In the genomic region with DNA sequence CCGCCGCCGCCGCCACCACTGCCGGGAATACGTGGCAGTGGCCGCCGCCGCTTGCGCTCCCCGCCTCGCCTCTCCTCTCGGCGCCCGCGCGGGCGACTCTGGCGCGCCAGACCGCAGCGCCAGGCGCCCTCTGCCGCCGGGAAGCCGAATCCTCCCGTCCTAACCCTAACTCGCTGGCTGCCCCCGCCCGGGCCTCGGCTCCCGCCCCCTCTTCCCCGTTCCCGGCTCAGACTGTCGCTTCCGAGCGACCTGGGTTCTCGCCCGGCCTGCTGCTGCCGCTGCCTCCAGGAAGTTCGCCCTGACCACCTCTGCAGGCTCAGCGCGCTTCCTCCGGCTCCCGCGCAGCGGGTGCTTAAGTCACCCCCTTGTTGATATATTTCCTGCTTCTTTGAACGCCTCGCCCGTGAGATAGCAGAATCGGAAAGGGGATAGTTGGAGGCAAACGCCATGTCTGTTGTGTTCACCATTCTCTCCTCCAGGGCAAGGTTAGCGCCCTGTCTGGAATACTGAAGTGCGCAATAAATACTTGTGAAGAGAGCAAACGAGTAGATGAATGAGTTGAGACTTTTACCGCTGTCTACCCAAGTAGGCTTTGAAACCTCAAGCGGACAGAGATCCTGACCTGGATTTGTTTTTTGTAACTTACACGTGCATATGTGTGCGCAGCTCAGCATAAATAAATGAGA, we compare ENCODE assay signal across 8 cellular contexts. TPM values are rescaled to one million over a fixed set of nuclear protein-coding genes. Genes with fewer than 3 reads are reported as not detected.
DNase-seq lines count a peak whose midpoint lies in the region; ATAC-seq and TF ChIP-seq lines count a peak whose summit lies in the region.

TSS of gene SMCO4 (minus strand) at position 100 of the 686 bp plus-strand sequence. CDS start 64,202 bp downstream, outside the sequence.

- ATAC-seq in CD8-positive, alpha-beta T cell, result peak; percentile 73
- ATAC-seq in GM19463 (IDR thresholded peaks at IDR 0.05; ENCODE audit: unreplicated experiment) (peak; percentile 82), lung (ENCODE audit: insufficient read depth, low FRiP score) (peak; percentile 89)

- no peaks in the 10 kb centered on the region for H3K9me3 ChIP-seq in CD8-positive, alpha-beta T cell (ENCODE audit: low read length)
- no peaks in the 10 kb centered on the region for H3K9me3 ChIP-seq in ectodermal cell (ENCODE audit: control insufficient read depth, low read length)
- no peaks in the 10 kb centered on the region for H3K9me3 ChIP-seq in lung (ENCODE audit: control insufficient read depth in 2 of 2, insufficient read depth in 1 of 2, low read length in 1 of 2)

- POLR2A ChIA-PET in CD8-positive, alpha-beta T cell (lab: Charles Lee), result no interaction called here
- POLR2A ChIA-PET in activated CD4-positive, alpha-beta memory T cell treated with anti-CD3 and anti-CD28 coated beads, Interleukin-2, amount 10 ng/mL, durations not matched to agents 7 days and 5 days (lab: Charles Lee), result interaction anchor here (1.5 to 3.0 kb wide), 4 partner anchors 12 to 197 kb away, joined by 12 to 54 read pairs (median 20); partner anchors contain the start of genes C11orf54 and TAF1D

- H3K9me3 Mint-ChIP-seq in CD8-positive, alpha-beta T cell, result no peaks in the 10 kb centered on the region
- no peaks in the 10 kb centered on the region for H3K9me3 Mint-ChIP-seq in activated CD4-positive, alpha-beta memory T cell treated with anti-CD3 and anti-CD28 coated beads, Interleukin-2, amount 10 ng/mL, durations not matched to agents 7 days and 5 days

- WGBS in ectodermal cell, 2 experiments, result 9% methylated on average over 59 of the region's 59 CpGs
- 6 to 13% methylated on average over 26 to 59 of the region's 59 CpGs for WGBS in lung, 2 donors

- H3K27ac Mint-ChIP-seq in CD8-positive, alpha-beta T cell, result peak within 1 kb of the TSS; percentile 78
- peak within 1 kb of the TSS; percentile 85 for H3K27ac Mint-ChIP-seq in activated CD4-positive, alpha-beta memory T cell treated with anti-CD3 and anti-CD28 coated beads, Interleukin-2, amount 10 ng/mL, durations not matched to agents 7 days and 5 days

- H3K4me1 Mint-ChIP-seq in CD8-positive, alpha-beta T cell (ENCODE audit: low read depth), result peaks cover 18% of the 10 kb centered on the region
- peaks cover 36% of the 10 kb centered on the region for H3K4me1 Mint-ChIP-seq in activated CD4-positive, alpha-beta memory T cell treated with anti-CD3 and anti-CD28 coated beads, Interleukin-2, amount 10 ng/mL, durations not matched to agents 7 days and 5 days

- TF ChIP-seq CTCF in CD8-positive, alpha-beta T cell (IDR thresholded peaks at IDR 0.05), result peak; percentile 44
- peak; percentile 50 for TF ChIP-seq CTCF in lung (IDR thresholded peaks at IDR 0.05; ENCODE audit: control extremely low read depth, extremely low read depth)

- peak; percentile 18 to 76 (median 49) for DNase-seq in CD8-positive, alpha-beta T cell
- DNase-seq in HK-2 (ENCODE audit: unreplicated experiment) (peak; percentile 75), NCI-H82 (lab: John Stamatoyannopoulos, UW) (peak; percentile 88), lung (ENCODE audit: low spot score) (peak; percentile 86)
- peak; percentile 80 for DNase-seq in activated CD4-positive, alpha-beta memory T cell treated with anti-CD3 and anti-CD28 coated beads, Interleukin-2, amount 10 ng/mL, durations not matched to agents 7 days and 5 days
- DNase-seq in stimulated activated CD4-positive, alpha-beta T cell treated with anti-CD3 and anti-CD28 coated beads, TNF-alpha, amount 100 ng/mL, for 4 hours (ENCODE audit: low read depth in 3 of 3), result peak; percentile 38 to 50 (median 47)

- no peak within 1 kb of the TSS for H3K27ac ChIP-seq in CD8-positive, alpha-beta T cell (ENCODE audit: low read depth, low read length)
- H3K27ac ChIP-seq in ectodermal cell (ENCODE audit: insufficient read depth, low read depth, low read length, poor library complexity, severe bottlenecking), result no peak within 1 kb of the TSS
- H3K27ac ChIP-seq in lung (ENCODE audit: low read depth in 1 of 2, low read length in 1 of 2), result peak within 1 kb of the TSS; percentile 75 to 85

- H3K4me3 ChIP-seq in CD8-positive, alpha-beta T cell (ENCODE audit: low read depth, low read length), result peak within 1 kb of the TSS; percentile 55
- H3K4me3 ChIP-seq in ectodermal cell (ENCODE audit: insufficient read depth, low read depth, low read length), result peak within 1 kb of the TSS; percentile 61
- peak within 1 kb of the TSS; percentile 54 for H3K4me3 ChIP-seq in lung

- peaks cover 10% of the 10 kb centered on the region for H3K4me1 ChIP-seq in CD8-positive, alpha-beta T cell (ENCODE audit: insufficient read depth, low read length)
- H3K4me1 ChIP-seq in ectodermal cell (ENCODE audit: control insufficient read depth, insufficient read depth, low read length) (peaks cover 5% of the 10 kb centered on the region), lung (ENCODE audit: control insufficient read depth in 2 of 2, insufficient read depth in 2 of 2, low read length in 2 of 2) (peaks cover 3 to 12% of the 10 kb centered on the region in 2 donors)

- no peaks in the 10 kb centered on the region for H3K27me3 ChIP-seq in CD8-positive, alpha-beta T cell (ENCODE audit: insufficient read depth, low read length)
- H3K27me3 ChIP-seq in ectodermal cell (ENCODE audit: control insufficient read depth, insufficient read depth, low read length, poor library complexity, severe bottlenecking) (no peaks in the 10 kb centered on the region), lung (ENCODE audit: control insufficient read depth, insufficient read depth) (no peaks in the 10 kb centered on the region)

- CTCF ChIA-PET in CD8-positive, alpha-beta T cell (lab: Charles Lee), result interaction anchor here (1.8 kb wide), 1 partner anchor 309 kb away, joined by 9 read pairs; no protein-coding TSS in a partner anchor
- CTCF ChIA-PET in activated CD4-positive, alpha-beta memory T cell treated with anti-CD3 and anti-CD28 coated beads, Interleukin-2, amount 10 ng/mL, durations not matched to agents 7 days and 5 days (lab: Charles Lee), result interaction anchor here (1.6 kb wide), 1 partner anchor 31 kb away, joined by 9 read pairs; no protein-coding TSS in a partner anchor

- H3K27me3 Mint-ChIP-seq in CD8-positive, alpha-beta T cell (ENCODE audit: low read depth), result peaks cover 11% of the 10 kb centered on the region
- peaks cover 7% of the 10 kb centered on the region for H3K27me3 Mint-ChIP-seq in activated CD4-positive, alpha-beta memory T cell treated with anti-CD3 and anti-CD28 coated beads, Interleukin-2, amount 10 ng/mL, durations not matched to agents 7 days and 5 days

- no peaks in the 10 kb centered on the region for H3K36me3 Mint-ChIP-seq in CD8-positive, alpha-beta T cell
- peaks cover 6% of the 10 kb centered on the region for H3K36me3 Mint-ChIP-seq in activated CD4-positive, alpha-beta memory T cell treated with anti-CD3 and anti-CD28 coated beads, Interleukin-2, amount 10 ng/mL, durations not matched to agents 7 days and 5 days (ENCODE audit: low read depth)

- intact Hi-C loops in CD8-positive, alpha-beta T cell (cut with DNase I, micrococcal nuclease), result loop anchor here in 1 of 2 experiments (1.0 kb wide), 1 partner anchor 309 kb away; no protein-coding TSS in a partner anchor

- peak within 1 kb of the TSS; percentile 90 for H3K4me3 Mint-ChIP-seq in CD8-positive, alpha-beta T cell
- H3K4me3 Mint-ChIP-seq in activated CD4-positive, alpha-beta memory T cell treated with anti-CD3 and anti-CD28 coated beads, Interleukin-2, amount 10 ng/mL, durations not matched to agents 7 days and 5 days, result peak within 1 kb of the TSS; percentile 87

- H3K36me3 ChIP-seq in CD8-positive, alpha-beta T cell (ENCODE audit: insufficient read depth, low read length), result no peaks in the 10 kb centered on the region
- no peaks in the 10 kb centered on the region for H3K36me3 ChIP-seq in ectodermal cell (ENCODE audit: control insufficient read depth, insufficient read depth, low read length)
- no peaks in the 10 kb centered on the region for H3K36me3 ChIP-seq in lung (ENCODE audit: control insufficient read depth in 2 of 2, insufficient read depth in 2 of 2, low read length in 2 of 2)

RNA-seq across cellular contexts. Expression of gene SMCO4, which starts in this region (rescaled TPM):
- total RNA-seq in CD8-positive, alpha-beta T cell, result 1 to 10 TPM in 1 of 2 experiments, not detected in 1; 1.9 TPM
- 10 to 100 TPM; 55.3 to 60.0 TPM for total RNA-seq in activated CD4-positive, alpha-beta memory T cell treated with anti-CD3 and anti-CD28 coated beads, Interleukin-2, amount 10 ng/mL, durations not matched to agents 7 days and 5 days
- 35.1 TPM for polyA plus RNA-seq in ectodermal cell (2013, experiment 1 of 4)
- polyA plus RNA-seq in ectodermal cell (2013, experiment 2 of 4), result 29.3 TPM
- polyA plus RNA-seq in ectodermal cell (2013, experiment 3 of 4), result 33.4 TPM
- polyA plus RNA-seq in ectodermal cell (2013, experiment 4 of 4), result 23.2 TPM
- 10 to 100 TPM; 27.0 to 45.2 TPM for total RNA-seq in lung
- 100 to 1,000 TPM in 1 of 2 donors, 10 to 100 TPM in 1; 41.9 to 132 TPM for polyA plus RNA-seq in lung

Comparison
In these comparisons a context has a peak if more than half of its experiments do, and no peak if none do; other contexts are left out.
1. RNA of gene SMCO4 (total RNA-seq): 55.3 to 60.0 TPM in activated CD4-positive, alpha-beta memory T cell treated with anti-CD3 and anti-CD28 coated beads, Interleukin-2, amount 10 ng/mL, durations not matched to agents 7 days and 5 days and 27.0 to 45.2 TPM in lung; 1.9 TPM in CD8-positive, alpha-beta T cell; every median in the first group is over 4 times any median in the second.
2. H3K27ac ChIP-seq: peak in lung (2 of 2); none in CD8-positive, alpha-beta T cell (single experiment) and ectodermal cell (single experiment).
3. Peak in every context shown above with its lines, with median percentiles within 50 percentile points of each other: ATAC-seq, DNase-seq and H3K4me3 ChIP-seq.